In genomic region chr3:63976166-63976861, GRCh38 we compare ENCODE assay signal across 1 cellular context.
TF ChIP-seq lines count a peak whose summit lies in the region.

No MANE protein-coding gene starts in this region.

TF ChIP-seq in GM23338, 12 proteins besides CTCF, POLR2A, EP300 and RAD21 (continued from another document):
- TF ChIP-seq, protein P1, sequence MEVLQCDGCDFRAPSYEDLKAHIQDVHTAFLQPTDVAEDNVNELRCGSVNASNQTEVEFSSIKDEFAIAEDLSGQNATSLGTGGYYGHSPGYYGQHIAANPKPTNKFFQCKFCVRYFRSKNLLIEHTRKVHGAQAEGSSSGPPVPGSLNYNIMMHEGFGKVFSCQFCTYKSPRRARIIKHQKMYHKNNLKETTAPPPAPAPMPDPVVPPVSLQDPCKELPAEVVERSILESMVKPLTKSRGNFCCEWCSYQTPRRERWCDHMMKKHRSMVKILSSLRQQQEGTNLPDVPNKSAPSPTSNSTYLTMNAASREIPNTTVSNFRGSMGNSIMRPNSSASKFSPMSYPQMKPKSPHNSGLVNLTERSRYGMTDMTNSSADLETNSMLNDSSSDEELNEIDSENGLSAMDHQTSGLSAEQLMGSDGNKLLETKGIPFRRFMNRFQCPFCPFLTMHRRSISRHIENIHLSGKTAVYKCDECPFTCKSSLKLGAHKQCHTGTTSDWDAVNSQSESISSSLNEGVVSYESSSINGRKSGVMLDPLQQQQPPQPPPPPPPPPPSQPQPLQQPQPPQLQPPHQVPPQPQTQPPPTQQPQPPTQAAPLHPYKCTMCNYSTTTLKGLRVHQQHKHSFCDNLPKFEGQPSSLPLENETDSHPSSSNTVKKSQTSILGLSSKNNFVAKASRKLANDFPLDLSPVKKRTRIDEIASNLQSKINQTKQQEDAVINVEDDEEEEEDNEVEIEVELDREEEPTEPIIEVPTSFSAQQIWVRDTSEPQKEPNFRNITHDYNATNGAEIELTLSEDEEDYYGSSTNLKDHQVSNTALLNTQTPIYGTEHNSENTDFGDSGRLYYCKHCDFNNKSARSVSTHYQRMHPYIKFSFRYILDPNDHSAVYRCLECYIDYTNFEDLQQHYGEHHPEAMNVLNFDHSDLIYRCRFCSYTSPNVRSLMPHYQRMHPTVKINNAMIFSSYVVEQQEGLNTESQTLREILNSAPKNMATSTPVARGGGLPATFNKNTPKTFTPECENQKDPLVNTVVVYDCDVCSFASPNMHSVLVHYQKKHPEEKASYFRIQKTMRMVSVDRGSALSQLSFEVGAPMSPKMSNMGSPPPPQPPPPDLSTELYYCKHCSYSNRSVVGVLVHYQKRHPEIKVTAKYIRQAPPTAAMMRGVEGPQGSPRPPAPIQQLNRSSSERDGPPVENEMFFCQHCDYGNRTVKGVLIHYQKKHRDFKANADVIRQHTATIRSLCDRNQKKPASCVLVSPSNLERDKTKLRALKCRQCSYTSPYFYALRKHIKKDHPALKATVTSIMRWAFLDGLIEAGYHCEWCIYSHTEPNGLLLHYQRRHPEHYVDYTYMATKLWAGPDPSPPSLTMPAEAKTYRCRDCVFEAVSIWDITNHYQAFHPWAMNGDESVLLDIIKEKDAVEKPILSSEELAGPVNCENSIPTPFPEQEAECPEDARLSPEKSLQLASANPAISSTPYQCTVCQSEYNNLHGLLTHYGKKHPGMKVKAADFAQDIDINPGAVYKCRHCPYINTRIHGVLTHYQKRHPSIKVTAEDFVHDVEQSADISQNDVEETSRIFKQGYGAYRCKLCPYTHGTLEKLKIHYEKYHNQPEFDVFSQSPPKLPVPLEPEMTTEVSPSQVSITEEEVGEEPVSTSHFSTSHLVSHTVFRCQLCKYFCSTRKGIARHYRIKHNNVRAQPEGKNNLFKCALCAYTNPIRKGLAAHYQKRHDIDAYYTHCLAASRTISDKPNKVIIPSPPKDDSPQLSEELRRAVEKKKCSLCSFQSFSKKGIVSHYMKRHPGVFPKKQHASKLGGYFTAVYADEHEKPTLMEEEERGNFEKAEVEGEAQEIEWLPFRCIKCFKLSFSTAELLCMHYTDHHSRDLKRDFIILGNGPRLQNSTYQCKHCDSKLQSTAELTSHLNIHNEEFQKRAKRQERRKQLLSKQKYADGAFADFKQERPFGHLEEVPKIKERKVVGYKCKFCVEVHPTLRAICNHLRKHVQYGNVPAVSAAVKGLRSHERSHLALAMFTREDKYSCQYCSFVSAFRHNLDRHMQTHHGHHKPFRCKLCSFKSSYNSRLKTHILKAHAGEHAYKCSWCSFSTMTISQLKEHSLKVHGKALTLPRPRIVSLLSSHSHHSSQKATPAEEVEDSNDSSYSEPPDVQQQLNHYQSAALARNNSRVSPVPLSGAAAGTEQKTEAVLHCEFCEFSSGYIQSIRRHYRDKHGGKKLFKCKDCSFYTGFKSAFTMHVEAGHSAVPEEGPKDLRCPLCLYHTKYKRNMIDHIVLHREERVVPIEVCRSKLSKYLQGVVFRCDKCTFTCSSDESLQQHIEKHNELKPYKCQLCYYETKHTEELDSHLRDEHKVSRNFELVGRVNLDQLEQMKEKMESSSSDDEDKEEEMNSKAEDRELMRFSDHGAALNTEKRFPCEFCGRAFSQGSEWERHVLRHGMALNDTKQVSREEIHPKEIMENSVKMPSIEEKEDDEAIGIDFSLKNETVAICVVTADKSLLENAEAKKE (CRISPR knock-in tag; IDR thresholded peaks at IDR 0.05): no peak
